ENCODE assay signal across 2 cellular contexts in genomic region chr3:186930639-186931486, GRCh38.
TF ChIP-seq lines count a peak whose summit lies in the region.

No MANE protein-coding gene starts in this region.

TF ChIP-seq in HEK293, 187 proteins besides CTCF, POLR2A, EP300 and RAD21 (continued from another document):
- TF ChIP-seq ZIC2 (tag by site-specific recombination; IDR thresholded peaks at IDR 0.05) (peak; percentile 67), ZNF610 (tag by site-specific recombination; IDR thresholded peaks at IDR 0.05; ENCODE audit: borderline replicate concordance) (0 out of 2 replicates have a peak, but pooled peaks have one; percentile 44), SP7 (tag by site-specific recombination; IDR thresholded peaks at IDR 0.05) (no peak), ZNF792 (tag by site-specific recombination; IDR thresholded peaks at IDR 0.05) (no peak), ZNF76 (tag by site-specific recombination; IDR thresholded peaks at IDR 0.05; ENCODE audit: borderline replicate concordance, low read depth) (peak; percentile 56; the same call in 1 of the 2 replicates), ZBTB8A (tag by site-specific recombination; IDR thresholded peaks at IDR 0.05) (0 out of 2 replicates have a peak, but pooled peaks have one; percentile 50), GLIS2 (tag by site-specific recombination; IDR thresholded peaks at IDR 0.05) (peak; percentile 84), ZNF335 (tag by site-specific recombination; conservative IDR thresholded peaks at IDR 0.05) (peak; percentile 51), ZNF37A (tag by site-specific recombination; IDR thresholded peaks at IDR 0.05) (no peak), ZFP3 (tag by site-specific recombination; IDR thresholded peaks at IDR 0.05; ENCODE audit: low read depth) (no peak), PATZ1 (tag by site-specific recombination; IDR thresholded peaks at IDR 0.05) (no peak), ZNF561 (tag by site-specific recombination; IDR thresholded peaks at IDR 0.05; ENCODE audit: borderline replicate concordance) (no peak), ZNF19 (tag by site-specific recombination; IDR thresholded peaks at IDR 0.05; ENCODE audit: low read depth) (no peak), ZBTB20 (tag by site-specific recombination; IDR thresholded peaks at IDR 0.05) (peak; percentile 61; the same call in 1 of the 2 replicates), ZNF274 (IDR thresholded peaks at IDR 0.05; ENCODE audit: low read length) (no peak), ZNF274 (tag by site-specific recombination; IDR thresholded peaks at IDR 0.05; ENCODE audit: borderline replicate concordance) (no peak), EGR2 (tag by site-specific recombination; IDR thresholded peaks at IDR 0.05; ENCODE audit: low read depth) (peak; percentile 97), KLF8 (tag by site-specific recombination; IDR thresholded peaks at IDR 0.05) (0 out of 2 replicates have a peak, but pooled peaks have one; percentile 20), ZBTB26 (tag by site-specific recombination; optimal IDR thresholded peaks at IDR 0.05) (peak; percentile 92), ZNF223 (tag by site-specific recombination; IDR thresholded peaks at IDR 0.05) (peak; percentile 87), ZBTB6 (tag by site-specific recombination; IDR thresholded peaks at IDR 0.05) (no peak), ZNF133 (tag by site-specific recombination; IDR thresholded peaks at IDR 0.05) (no peak)

TF ChIP-seq in K562, 482 proteins besides CTCF, POLR2A, EP300 and RAD21 (continued from another document and continues in another):
- TF ChIP-seq ZNF449 (CRISPR knock-in tag; IDR thresholded peaks at IDR 0.05) (no peak), CBFB (CRISPR knock-in tag; IDR thresholded peaks at IDR 0.05) (no peak), CEBPG (CRISPR knock-in tag; IDR thresholded peaks at IDR 0.05) (peak; percentile 4; the same call in 1 of the 2 replicates), CEBPG (tag; conservative IDR thresholded peaks at IDR 0.05 in 1 of 2, IDR thresholded peaks at IDR 0.05 in 1 of 2) (no peak), FOXK2 (conservative IDR thresholded peaks at IDR 0.05 in 1 of 2, IDR thresholded peaks at IDR 0.05 in 1 of 2; ENCODE audit: low read depth in 2 of 2) (peak; percentile 61 to 64; a peak in 2 of 4 replicates), CBX3 (IDR thresholded peaks at IDR 0.05; ENCODE audit: borderline replicate concordance in 1 of 2, low read length in 2 of 2) (no peak), GTF2E2 (tag; IDR thresholded peaks at IDR 0.05) (peak; percentile 36; the same call in 1 of the 2 replicates), ZNF830 (CRISPR knock-in tag; IDR thresholded peaks at IDR 0.05) (no peak), MAZ (CRISPR knock-in tag; conservative IDR thresholded peaks at IDR 0.05 in 1 of 2, IDR thresholded peaks at IDR 0.05 in 1 of 2) (0 out of 4 replicates have a peak, but pooled peaks of 1 of the 2 experiments have one; percentile 43), ZNF592 (IDR thresholded peaks at IDR 0.05) (no peak), JUND (IDR thresholded peaks at IDR 0.05; ENCODE audit: borderline replicate concordance, low read depth, low read length) (no peak), JUND (tag; IDR thresholded peaks at IDR 0.05; ENCODE audit: borderline replicate concordance, low read depth, low read length) (peak; percentile 16; the same call in 1 of the 3 replicates), WHSC1 (IDR thresholded peaks at IDR 0.05; ENCODE audit: low read length) (no peak), ZC3H11A (IDR thresholded peaks at IDR 0.05; ENCODE audit: low read depth, low read length) (no peak), NFIC (IDR thresholded peaks at IDR 0.05) (no peak), CLOCK (CRISPR knock-in tag; IDR thresholded peaks at IDR 0.05; ENCODE audit: borderline replicate concordance) (no peak), BRF1 (IDR thresholded peaks at IDR 0.05; ENCODE audit: borderline replicate concordance, extremely low read depth, insufficient read length) (no peak), MTA2 (IDR thresholded peaks at IDR 0.05; ENCODE audit: low read depth) (no peak), HSF4 (CRISPR knock-in tag; IDR thresholded peaks at IDR 0.05; ENCODE audit: borderline replicate concordance) (no peak), ZKSCAN1 (IDR thresholded peaks at IDR 0.05; ENCODE audit: low read depth, low read length) (no peak), RBBP5 (IDR thresholded peaks at IDR 0.05; ENCODE audit: borderline replicate concordance, insufficient read depth, low read length, poor library complexity, severe bottlenecking) (peak; percentile 63), KLF10 (CRISPR knock-in tag; IDR thresholded peaks at IDR 0.05) (no peak), HDAC1 (IDR thresholded peaks at IDR 0.05) (peak in 1 of 2 experiments; percentile 58; a peak in 2 of 4 replicates), NEUROD1 (IDR thresholded peaks at IDR 0.05; ENCODE audit: borderline replicate concordance, low read depth, low read length, partially characterized antibody) (peak; percentile 38), ZNF655 (CRISPR knock-in tag; IDR thresholded peaks at IDR 0.05) (no peak), IRF9 (tag; IDR thresholded peaks at IDR 0.05) (no peak), ZNF174 (CRISPR knock-in tag; IDR thresholded peaks at IDR 0.05) (no peak), GTF2B (IDR thresholded peaks at IDR 0.05; ENCODE audit: extremely low read depth, insufficient read length) (no peak), ZBTB7A (IDR thresholded peaks at IDR 0.05; ENCODE audit: borderline replicate concordance, control insufficient read depth, low read depth, low read length) (peak; percentile 74; the same call in 1 of the 2 replicates), ARID1B (IDR thresholded peaks at IDR 0.05) (no peak; the same call in 1 of the 2 replicates), ZZZ3 (IDR thresholded peaks at IDR 0.05) (no peak), COPS2 (conservative IDR thresholded peaks at IDR 0.05) (no peak), SLC30A9 (CRISPR knock-in tag; IDR thresholded peaks at IDR 0.05) (no peak), KDM5B (IDR thresholded peaks at IDR 0.05; ENCODE audit: insufficient replicate concordance, low read depth, low read length) (no peak), ZSCAN32 (CRISPR knock-in tag; IDR thresholded peaks at IDR 0.05) (no peak), CTBP1 (IDR thresholded peaks at IDR 0.05; ENCODE audit: borderline replicate concordance) (no peak), ZNF239 (CRISPR knock-in tag; IDR thresholded peaks at IDR 0.05) (no peak), SRF (CRISPR knock-in tag; IDR thresholded peaks at IDR 0.05) (peak in 1 of 2 experiments; percentile 37; a peak in 1 of 4 replicates), ZSCAN29 (IDR thresholded peaks at IDR 0.05) (no peak), ZNF436 (CRISPR knock-in tag; IDR thresholded peaks at IDR 0.05) (no peak), ZNF431 (CRISPR knock-in tag; IDR thresholded peaks at IDR 0.05) (no peak), HMGXB4 (CRISPR knock-in tag; IDR thresholded peaks at IDR 0.05) (no peak), MCM2 (IDR thresholded peaks at IDR 0.05; ENCODE audit: low read depth) (no peak), STAT5A (IDR thresholded peaks at IDR 0.05; ENCODE audit: borderline replicate concordance, low read length) (no peak), CREB3 (tag; conservative IDR thresholded peaks at IDR 0.05; ENCODE audit: low read depth) (no peak), CHD4 (IDR thresholded peaks at IDR 0.05; ENCODE audit: insufficient read depth, insufficient replicate concordance, low read depth, low read length, poor library complexity, severe bottlenecking) (no peak)
